In the genomic region with DNA sequence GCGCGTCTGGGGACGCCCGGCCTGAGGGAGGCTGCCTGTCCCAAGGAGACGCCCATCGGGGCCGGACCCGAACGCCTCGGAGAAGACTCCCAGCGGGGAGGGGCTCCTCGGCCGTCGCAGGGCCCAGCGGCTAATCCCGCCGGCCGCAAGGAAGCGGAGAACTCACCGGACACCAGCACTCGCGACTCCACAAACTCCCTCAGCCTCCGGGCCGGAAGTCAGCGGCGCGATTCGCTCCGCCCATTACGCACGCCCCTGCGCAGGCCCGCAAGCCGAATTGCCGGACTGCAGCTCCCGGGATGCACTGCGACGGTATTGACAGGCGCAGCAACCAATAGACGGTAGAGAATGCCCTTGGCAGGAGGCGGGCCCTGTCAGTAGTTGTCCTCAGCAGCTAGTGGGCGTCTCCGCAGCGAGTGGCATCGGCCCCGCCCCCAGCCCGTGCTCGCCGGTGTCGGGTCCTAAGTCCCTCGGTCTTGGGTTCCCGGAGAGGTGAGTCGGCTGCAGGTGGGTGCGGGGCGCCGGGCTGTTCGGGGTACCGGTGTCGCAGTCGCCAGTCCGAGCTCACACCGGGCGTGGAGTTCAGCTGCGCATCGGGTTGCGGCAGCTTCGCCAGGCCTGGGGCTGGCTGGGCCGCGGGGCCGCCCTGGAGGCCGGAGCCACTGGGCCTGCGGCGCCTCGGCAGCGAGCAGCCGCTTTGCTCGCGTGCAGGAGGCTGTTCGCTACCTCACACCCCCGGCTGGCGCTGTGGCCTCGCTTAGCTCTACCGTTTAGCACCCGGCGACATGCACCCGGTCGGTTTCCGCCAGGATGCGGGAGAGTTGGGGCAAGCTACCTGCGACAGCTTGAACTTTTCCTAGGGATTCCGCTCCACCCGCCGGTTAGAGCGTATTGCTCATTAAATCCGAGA, we compare ENCODE assay signal across 1 cellular context.
A peak's percentile ranks its signal among the peaks of the same experiment; 100 is the strongest.
TF ChIP-seq lines count a peak whose summit lies in the region.

Gene ZNF174, plus strand, starts transcription at position 437 of the 910 bp plus-strand sequence. CDS start 790 bp downstream, outside the sequence.
Gene ZSCAN32, minus strand, starts transcription at position 226 of the 910 bp plus-strand sequence. CDS start 3,447 bp downstream, outside the sequence.

TF ChIP-seq in HEK293, 187 proteins besides CTCF, POLR2A, EP300 and RAD21 (continued from another document):
- TF ChIP-seq, protein P1, sequence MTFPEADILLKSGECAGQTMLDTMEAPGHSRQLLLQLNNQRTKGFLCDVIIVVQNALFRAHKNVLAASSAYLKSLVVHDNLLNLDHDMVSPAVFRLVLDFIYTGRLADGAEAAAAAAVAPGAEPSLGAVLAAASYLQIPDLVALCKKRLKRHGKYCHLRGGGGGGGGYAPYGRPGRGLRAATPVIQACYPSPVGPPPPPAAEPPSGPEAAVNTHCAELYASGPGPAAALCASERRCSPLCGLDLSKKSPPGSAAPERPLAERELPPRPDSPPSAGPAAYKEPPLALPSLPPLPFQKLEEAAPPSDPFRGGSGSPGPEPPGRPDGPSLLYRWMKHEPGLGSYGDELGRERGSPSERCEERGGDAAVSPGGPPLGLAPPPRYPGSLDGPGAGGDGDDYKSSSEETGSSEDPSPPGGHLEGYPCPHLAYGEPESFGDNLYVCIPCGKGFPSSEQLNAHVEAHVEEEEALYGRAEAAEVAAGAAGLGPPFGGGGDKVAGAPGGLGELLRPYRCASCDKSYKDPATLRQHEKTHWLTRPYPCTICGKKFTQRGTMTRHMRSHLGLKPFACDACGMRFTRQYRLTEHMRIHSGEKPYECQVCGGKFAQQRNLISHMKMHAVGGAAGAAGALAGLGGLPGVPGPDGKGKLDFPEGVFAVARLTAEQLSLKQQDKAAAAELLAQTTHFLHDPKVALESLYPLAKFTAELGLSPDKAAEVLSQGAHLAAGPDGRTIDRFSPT (tag by site-specific recombination; IDR thresholded peaks at IDR 0.05): peak; percentile 93
- TF ChIP-seq ZNF398 (tag by site-specific recombination; IDR thresholded peaks at IDR 0.05) (0 out of 2 replicates have a peak, but pooled peaks have one; percentile 37), KLF16 (tag by site-specific recombination; IDR thresholded peaks at IDR 0.05) (peak; percentile 95), ZNF121 (tag by site-specific recombination; IDR thresholded peaks at IDR 0.05) (peak; percentile 73), EGR2 (tag by site-specific recombination; IDR thresholded peaks at IDR 0.05; ENCODE audit: low read depth) (peak; percentile 73), ZNF521 (tag by site-specific recombination; IDR thresholded peaks at IDR 0.05) (no peak), ZNF777 (tag by site-specific recombination; IDR thresholded peaks at IDR 0.05; ENCODE audit: borderline replicate concordance) (no peak), ZNF132 (tag by site-specific recombination; IDR thresholded peaks at IDR 0.05; ENCODE audit: borderline replicate concordance) (no peak), ZNF792 (tag by site-specific recombination; IDR thresholded peaks at IDR 0.05) (no peak)
- TF ChIP-seq, protein P2, sequence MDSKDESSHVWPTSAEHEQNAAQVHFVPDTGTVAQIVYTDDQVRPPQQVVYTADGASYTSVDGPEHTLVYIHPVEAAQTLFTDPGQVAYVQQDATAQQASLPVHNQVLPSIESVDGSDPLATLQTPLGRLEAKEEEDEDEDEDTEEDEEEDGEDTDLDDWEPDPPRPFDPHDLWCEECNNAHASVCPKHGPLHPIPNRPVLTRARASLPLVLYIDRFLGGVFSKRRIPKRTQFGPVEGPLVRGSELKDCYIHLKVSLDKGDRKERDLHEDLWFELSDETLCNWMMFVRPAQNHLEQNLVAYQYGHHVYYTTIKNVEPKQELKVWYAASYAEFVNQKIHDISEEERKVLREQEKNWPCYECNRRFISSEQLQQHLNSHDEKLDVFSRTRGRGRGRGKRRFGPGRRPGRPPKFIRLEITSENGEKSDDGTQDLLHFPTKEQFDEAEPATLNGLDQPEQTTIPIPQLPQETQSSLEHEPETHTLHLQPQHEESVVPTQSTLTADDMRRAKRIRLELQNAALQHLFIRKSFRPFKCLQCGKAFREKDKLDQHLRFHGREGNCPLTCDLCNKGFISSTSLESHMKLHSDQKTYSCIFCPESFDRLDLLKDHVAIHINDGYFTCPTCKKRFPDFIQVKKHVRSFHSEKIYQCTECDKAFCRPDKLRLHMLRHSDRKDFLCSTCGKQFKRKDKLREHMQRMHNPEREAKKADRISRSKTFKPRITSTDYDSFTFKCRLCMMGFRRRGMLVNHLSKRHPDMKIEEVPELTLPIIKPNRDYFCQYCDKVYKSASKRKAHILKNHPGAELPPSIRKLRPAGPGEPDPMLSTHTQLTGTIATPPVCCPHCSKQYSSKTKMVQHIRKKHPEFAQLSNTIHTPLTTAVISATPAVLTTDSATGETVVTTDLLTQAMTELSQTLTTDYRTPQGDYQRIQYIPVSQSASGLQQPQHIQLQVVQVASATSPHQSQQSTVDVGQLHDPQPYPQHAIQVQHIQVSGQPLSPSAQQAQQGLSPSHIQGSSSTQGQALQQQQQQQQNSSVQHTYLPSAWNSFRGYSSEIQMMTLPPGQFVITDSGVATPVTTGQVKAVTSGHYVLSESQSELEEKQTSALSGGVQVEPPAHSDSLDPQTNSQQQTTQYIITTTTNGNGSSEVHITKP (tag by site-specific recombination; IDR thresholded peaks at IDR 0.05): peak; percentile 89
